ENCODE assay signal across 8 cellular contexts in genomic region chr2:39837856-39838453, GRCh38. TPM values are rescaled to one million over a fixed set of nuclear protein-coding genes. Genes with fewer than 3 reads are reported as not detected.
DNase-seq lines count a peak whose midpoint lies in the region; ATAC-seq, FAIRE-seq and TF ChIP-seq lines count a peak whose summit lies in the region.

No MANE protein-coding gene starts in this region.

- FAIRE-seq in RCC 7860 (lab: Jason Lieb, UNC): no peak

- H3K4me3 ChIP-seq in fibroblast of villous mesenchyme (ENCODE audit: low read depth, low read length): no peak overlapping the region

- peak; percentile 97 for TF ChIP-seq CTCF in fibroblast of villous mesenchyme (IDR thresholded peaks at IDR 0.05; ENCODE audit: insufficient read depth, low read depth, low read length)

- peak; percentile 90 for ATAC-seq in GM19463 (IDR thresholded peaks at IDR 0.05; ENCODE audit: unreplicated experiment)
- peak; percentile 90 for ATAC-seq in HG03378 (IDR thresholded peaks at IDR 0.05; ENCODE audit: unreplicated experiment)
- no peak for ATAC-seq in sciatic nerve

- intact Hi-C loops in sciatic nerve (cut with DNase I): no loop called here

- DNase-seq in NCI-H187 (lab: John Stamatoyannopoulos, UW): peak; percentile 4 to 19
- DNase-seq in NCI-H187 treated with DMSO at 0.1 percent for 48 hours (lab: John Stamatoyannopoulos, UW): no peak
- peak; percentile 24 for DNase-seq in RCC 7860 (ENCODE audit: low spot score)
- peak; percentile 46 for DNase-seq in fibroblast of villous mesenchyme (ENCODE audit: low read depth)
- peak; percentile 10 for DNase-seq in stromal cell of bone marrow (ENCODE audit: low read depth)
- DNase-seq in sciatic nerve (ENCODE audit: low spot score): no peak

RNA-seq across cellular contexts. Expression of gene THUMPD2, which starts 58.9 kb away (rescaled TPM):
- total RNA-seq in fibroblast of villous mesenchyme (8.1 and 10.8 TPM in 2 replicates), sciatic nerve (17.8 TPM)

Comparison
In these comparisons a context has a peak if more than half of its experiments do, and no peak if none do; other contexts are left out.
1. DNase-seq: peak in NCI-H187 (2 of 2), RCC 7860 (single experiment), fibroblast of villous mesenchyme (single experiment) and stromal cell of bone marrow (single experiment); none in NCI-H187 treated with DMSO at 0.1 percent for 48 hours (single experiment) and sciatic nerve (single experiment).